ENCODE assay signal across 21 cellular contexts in genomic region chr2:190304404-190304803, GRCh38. TPM values are rescaled to one million over a fixed set of nuclear protein-coding genes. Genes with fewer than 3 reads are reported as not detected.
DNase-seq lines count a peak whose midpoint lies in the region; ATAC-seq, FAIRE-seq and TF ChIP-seq lines count a peak whose summit lies in the region.
"Had no signal": no experiment of that assay in that cellular context is flagged by ENCODE, and none has a peak within 500 bp of the region (broad histone marks: within the 10 kb centered on the region; RNA-seq: fewer than 3 reads in every experiment).

No MANE protein-coding gene starts in this region.

- CTCF ChIA-PET in activated CD4-positive, alpha-beta T cell treated with anti-CD3 and anti-CD28 coated beads for 36 hours (lab: Charles Lee): interaction anchor here (1.9 kb wide), 1 partner anchor 14 kb away, joined by 5 read pairs; the partner anchor contains the start of gene HIBCH
- CTCF ChIA-PET in T-cell (lab: Charles Lee) (no interaction called here), Calu3 (lab: Charles Lee) (no interaction called here)

- BruUV-seq in Calu3 (replicated peaks; lab: Mats Ljungman, UMichigan): no TSS peak

- H3K36me3 Mint-ChIP-seq in activated CD4-positive, alpha-beta T cell treated with anti-CD3 and anti-CD28 coated beads for 36 hours (ENCODE audit: low read depth): peaks cover 42% of the 10 kb centered on the region
- H3K36me3 Mint-ChIP-seq in nephron progenitor cell (ENCODE audit: low read depth) (peaks cover 86% of the 10 kb centered on the region), T-cell (peaks cover 57% of the 10 kb centered on the region), Calu3 (ENCODE audit: insufficient read depth, unreplicated experiment) (peaks cover 10% of the 10 kb centered on the region)

- ATAC-seq in activated CD4-positive, alpha-beta T cell treated with anti-CD3 and anti-CD28 coated beads for 36 hours: peak; percentile 66
- ATAC-seq in T-cell (replicated peaks in 1 of 4): no peak
- ATAC-seq: HCT116, K562, T-helper 17 cell had no signal

- peaks cover 13% of the 10 kb centered on the region for H3K4me1 Mint-ChIP-seq in activated CD4-positive, alpha-beta T cell treated with anti-CD3 and anti-CD28 coated beads for 36 hours
- H3K4me1 Mint-ChIP-seq in nephron progenitor cell (no peaks in the 10 kb centered on the region), T-cell (peaks cover 16 to 22% (median 20%) of the 10 kb centered on the region in 3 donors), Calu3 (ENCODE audit: low read depth, unreplicated experiment) (no peaks in the 10 kb centered on the region)

- DNase-seq in activated CD4-positive, alpha-beta T cell treated with anti-CD3 and anti-CD28 coated beads for 36 hours: no peak
- no peak for DNase-seq in activated CD4-positive, alpha-beta T cell treated with anti-CD3 and anti-CD28 coated beads, Interleukin-2, amount 50 U/mL, for 4 hours
- DNase-seq in GM19239 (ENCODE audit: insufficient read length, low spot score) (no peak), NCI-H82 treated with DMSO at 0.1 percent for 48 hours (lab: John Stamatoyannopoulos, UW; ENCODE audit: unreplicated experiment) (peak; percentile 52), nephron progenitor cell (no peak), T-cell (no peak), Calu3 (no peak)
- DNase-seq in stimulated activated CD4-positive, alpha-beta T cell treated with anti-CD3 and anti-CD28 coated beads, Interleukin-4, amount 100 ng/mL, for 1 hour: no peak
- DNase-seq: CD4-positive, alpha-beta memory T cell; GOT3; MM.1S; NCI-H1048; NCI-H1436; NCI-H187 treated with DMSO at 0.1 percent for 48 hours; NCI-H510A; Peyer's patch; T-helper 17 cell had no signal

- no peak overlapping the region for H3K27ac Mint-ChIP-seq in activated CD4-positive, alpha-beta T cell treated with anti-CD3 and anti-CD28 coated beads for 36 hours
- H3K27ac Mint-ChIP-seq in nephron progenitor cell (peak overlapping the region; percentile 18), T-cell (no peak overlapping the region), Calu3 (ENCODE audit: unreplicated experiment) (no peak overlapping the region)
- H3K27ac Mint-ChIP-seq: CD4-positive, alpha-beta memory T cell; T-helper 17 cell had no signal

- H3K27me3 Mint-ChIP-seq in activated CD4-positive, alpha-beta T cell treated with anti-CD3 and anti-CD28 coated beads for 36 hours: no peaks in the 10 kb centered on the region
- no peaks in the 10 kb centered on the region for H3K27me3 Mint-ChIP-seq in nephron progenitor cell (ENCODE audit: low read depth, poor library complexity)
- no peaks in the 10 kb centered on the region for H3K27me3 Mint-ChIP-seq in T-cell
- H3K27me3 Mint-ChIP-seq in Calu3 (ENCODE audit: unreplicated experiment): no peaks in the 10 kb centered on the region
- H3K27me3 Mint-ChIP-seq: CD4-positive, alpha-beta memory T cell; T-helper 17 cell had no signal

- POLR2A ChIA-PET in activated CD4-positive, alpha-beta T cell treated with anti-CD3 and anti-CD28 coated beads for 36 hours (lab: Charles Lee): no interaction called here
- POLR2A ChIA-PET in T-cell (lab: Charles Lee): no interaction called here

- intact Hi-C loops in activated CD4-positive, alpha-beta T cell treated with anti-CD3 and anti-CD28 coated beads for 36 hours (cut with DNase I, micrococcal nuclease): no loop called here
- intact Hi-C loops in Calu3 (cut with micrococcal nuclease; ENCODE audit: unreplicated experiment): no loop called here

- H3K9me3 Mint-ChIP-seq in activated CD4-positive, alpha-beta T cell treated with anti-CD3 and anti-CD28 coated beads for 36 hours (ENCODE audit: low read depth): peaks cover 5% of the 10 kb centered on the region
- H3K9me3 Mint-ChIP-seq in nephron progenitor cell: peaks cover 18% of the 10 kb centered on the region
- H3K9me3 Mint-ChIP-seq in T-cell: peaks cover 0 to 4% (median 0%) of the 10 kb centered on the region in 3 donors
- peaks cover 4% of the 10 kb centered on the region for H3K9me3 Mint-ChIP-seq in Calu3 (ENCODE audit: low read depth, unreplicated experiment)

- H3K4me3 Mint-ChIP-seq in activated CD4-positive, alpha-beta T cell treated with anti-CD3 and anti-CD28 coated beads for 36 hours: no peak overlapping the region
- H3K4me3 Mint-ChIP-seq in nephron progenitor cell (no peak overlapping the region), T-cell (no peak overlapping the region), Calu3 (ENCODE audit: low read depth, unreplicated experiment) (no peak overlapping the region)
- H3K4me3 Mint-ChIP-seq: CD4-positive, alpha-beta memory T cell; T-helper 17 cell had no signal

- TF ChIP-seq CTCF in nephron progenitor cell (IDR thresholded peaks at IDR 0.05) (no peak), Calu3 (IDR thresholded peaks at IDR 0.05; ENCODE audit: unreplicated experiment) (no peak)

- FAIRE-seq in GM19239 (lab: Jason Lieb, UNC): peak; percentile 82
- FAIRE-seq: G401.6, K562 had no signal

RNA-seq across cellular contexts. Expression of gene HIBCH, which starts 15.2 kb away (rescaled TPM):
- 10 to 100 TPM; 23.1 to 23.7 TPM for total RNA-seq in activated CD4-positive, alpha-beta T cell treated with anti-CD3 and anti-CD28 coated beads for 36 hours
- total RNA-seq in T-cell: 10 to 100 TPM; 15.5 to 19.8 (median 19.4) TPM
- total RNA-seq in Calu3 (2022): 35.1 and 44.6 TPM in 2 replicates

RNA-seq across cellular contexts. Expression of gene INPP1, which starts 39.0 kb away (rescaled TPM):
- 1 to 10 TPM; 6.7 to 7.8 TPM for total RNA-seq in activated CD4-positive, alpha-beta T cell treated with anti-CD3 and anti-CD28 coated beads for 36 hours
- total RNA-seq in T-cell (1 to 10 TPM; 2.1 to 7.1 (median 2.9) TPM), Calu3 (2022) (23.1 and 30.1 TPM in 2 replicates)
- total RNA-seq: OCI-LY7 had no signal
